ENCODE assay signal across 30 cellular contexts in the genomic region with DNA sequence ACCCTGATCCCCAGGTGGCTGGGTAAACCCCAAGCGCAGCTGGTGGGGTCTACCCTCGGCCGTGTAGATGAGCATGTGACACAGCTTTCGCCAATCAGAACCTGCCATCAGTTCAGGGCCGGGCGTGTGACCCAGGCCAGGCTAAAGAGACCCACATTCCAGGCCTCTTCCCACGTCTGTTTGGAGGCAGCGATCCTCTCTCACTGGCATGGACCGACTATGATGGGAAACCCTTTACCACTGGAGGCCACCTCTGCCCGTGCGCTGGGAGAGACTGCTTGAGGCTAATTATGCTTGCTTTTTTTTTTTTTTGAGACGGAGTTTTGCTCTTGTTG.
"Had no signal": no experiment of that assay in that cellular context is flagged by ENCODE, and none has a peak within 500 bp of the region (broad histone marks: within the 10 kb centered on the region; RNA-seq: fewer than 3 reads in every experiment).

No MANE protein-coding gene starts in this region.

- H3K4me1 ChIP-seq: ascending aorta had no signal

- H3K27ac Mint-ChIP-seq: activated CD4-positive, alpha-beta T cell treated with anti-CD3 and anti-CD28 coated beads, Interleukin-2, amount 10 ng/mL, durations not matched to agents 24 days and 14 days; activated CD8-positive, alpha-beta T cell treated with anti-CD3 and anti-CD28 coated beads, Interleukin-2, amount 10 ng/mL, durations not matched to agents 7 days and 5 days; activated naive CD4-positive, alpha-beta T cell treated with anti-CD3 and anti-CD28 coated beads, Interleukin-2, amount 10 ng/mL, durations not matched to agents 7 days and 5 days; activated naive CD8-positive, alpha-beta T cell treated with anti-CD3 and anti-CD28 coated beads for 36 hours; activated T-cell treated with anti-CD3 and anti-CD28 coated beads, Interleukin-2, amount 50 U/mL, for 24 hours; activated T-helper 2 cell treated with anti-CD3 and anti-CD28 coated beads, Interferon-gamma antibody, Interleukin-2, Interleukin-4, amounts not matched to agents 10 μg/mL and 5 μg/mL and 100 μg/mL, durations not matched to agents 14 hours and 24 hours and 36 hours had no signal

- H2AFZ ChIP-seq: PC-9 had no signal

- H3K27me3 Mint-ChIP-seq: activated CD4-positive, alpha-beta T cell treated with anti-CD3 and anti-CD28 coated beads, Interleukin-2, amount 10 ng/mL, durations not matched to agents 24 days and 14 days; activated naive CD4-positive, alpha-beta T cell treated with anti-CD3 and anti-CD28 coated beads, Interleukin-2, amount 10 ng/mL, durations not matched to agents 7 days and 5 days; activated naive CD8-positive, alpha-beta T cell treated with anti-CD3 and anti-CD28 coated beads for 36 hours; activated T-cell treated with anti-CD3 and anti-CD28 coated beads, Interleukin-2, amount 50 U/mL, for 24 hours had no signal

- H3K27ac ChIP-seq: ascending aorta, cardiac muscle cell, KMS-11, PC-9, RWPE1, WERI-Rb-1 had no signal

- H3K9me3 ChIP-seq: ascending aorta had no signal

- ATAC-seq: activated CD8-positive, alpha-beta T cell treated with anti-CD3 and anti-CD28 coated beads, Interleukin-2, amount 10 ng/mL, durations not matched to agents 7 days and 5 days; Right ventricle myocardium inferior had no signal

- H3K4me3 ChIP-seq: ascending aorta, cardiac muscle cell, PC-9 had no signal

- DNase-seq: activated CD4-positive, alpha-beta T cell treated with anti-CD3 and anti-CD28 coated beads, Interleukin-2, amount 10 ng/mL, durations not matched to agents 24 days and 14 days; activated CD4-positive, alpha-beta T cell treated with anti-CD3 and anti-CD28 coated beads, Interleukin-2, amount 50 U/mL, for 48 hours; activated CD8-positive, alpha-beta T cell treated with anti-CD3 and anti-CD28 coated beads, Interleukin-2, amount 10 ng/mL, durations not matched to agents 7 days and 5 days; activated naive CD4-positive, alpha-beta T cell treated with anti-CD3 and anti-CD28 coated beads, Interleukin-2, amount 10 ng/mL, durations not matched to agents 7 days and 5 days; activated naive CD8-positive, alpha-beta T cell treated with anti-CD3 and anti-CD28 coated beads for 36 hours; activated T-cell treated with anti-CD3 and anti-CD28 coated beads, Interleukin-2, amount 50 U/mL, for 24 hours; amniotic stem cell; NCI-H1092 treated with DMSO at 0.1 percent for 48 hours; NCI-H1417; NCI-H146; NCI-H187; NCI-H2029 treated with DMSO at 0.1 percent for 48 hours; NCI-H2107; NCI-H2171; NCI-H510A; NCI-H526; NCI-H748 treated with DMSO at 0.1 percent for 48 hours; NK-92 treated with Interleukin-12 subunit alpha and Interleukin-12 subunit beta, amount 100 ng/mL, for 24 hours; PC-9; SW 1271; T-helper 1 cell; T-helper 2 cell; T-helper 9 cell; WERI-Rb-1 had no signal

- H3K4me3 Mint-ChIP-seq: activated CD4-positive, alpha-beta T cell treated with anti-CD3 and anti-CD28 coated beads, Interleukin-2, amount 10 ng/mL, durations not matched to agents 24 days and 14 days; activated CD8-positive, alpha-beta T cell treated with anti-CD3 and anti-CD28 coated beads, Interleukin-2, amount 10 ng/mL, durations not matched to agents 7 days and 5 days; activated naive CD4-positive, alpha-beta T cell treated with anti-CD3 and anti-CD28 coated beads, Interleukin-2, amount 10 ng/mL, durations not matched to agents 7 days and 5 days; activated naive CD8-positive, alpha-beta T cell treated with anti-CD3 and anti-CD28 coated beads for 36 hours; activated T-cell treated with anti-CD3 and anti-CD28 coated beads, Interleukin-2, amount 50 U/mL, for 24 hours had no signal

- H3K27me3 ChIP-seq: ascending aorta, cardiac muscle cell had no signal

- H3K4me2 ChIP-seq: KMS-11, PC-9 had no signal

- H3K9me3 Mint-ChIP-seq: activated CD4-positive, alpha-beta T cell treated with anti-CD3 and anti-CD28 coated beads, Interleukin-2, amount 10 ng/mL, durations not matched to agents 24 days and 14 days; activated T-helper 2 cell treated with anti-CD3 and anti-CD28 coated beads, Interferon-gamma antibody, Interleukin-2, Interleukin-4, amounts not matched to agents 10 μg/mL and 5 μg/mL and 100 μg/mL, durations not matched to agents 14 hours and 24 hours and 36 hours had no signal
